9 cellular contexts compared by ENCODE assay signal in genomic region chr3:25441234-25441856, GRCh38. TPM values are rescaled to one million over a fixed set of nuclear protein-coding genes. Genes with fewer than 3 reads are reported as not detected.
A peak's percentile ranks its signal among the peaks of the same experiment; 100 is the strongest.
DNase-seq lines count a peak whose midpoint lies in the region; ATAC-seq and TF ChIP-seq lines count a peak whose summit lies in the region.
"Had no signal": no experiment of that assay in that cellular context is flagged by ENCODE, and none has a peak within 500 bp of the region (broad histone marks: within the 10 kb centered on the region; RNA-seq: fewer than 3 reads in every experiment).

No MANE protein-coding gene starts in this region.

- H3K4me3 Mint-ChIP-seq in natural killer cell, result no peak overlapping the region
- H3K4me3 Mint-ChIP-seq in natural killer cell treated with Interleukin-12 subunit alpha and Interleukin-12 subunit beta and Interleukin-15 and Interleukin-18, amount 100 ng/mL, for 72 hours, result no peak overlapping the region
- no peak overlapping the region for H3K4me3 Mint-ChIP-seq in immature natural killer cell

- ATAC-seq in natural killer cell (peak in 1 of 3 donors; percentile 39), upper lobe of right lung (no peak), GM19395 (IDR thresholded peaks at IDR 0.05; ENCODE audit: unreplicated experiment) (no peak), HG02588 (IDR thresholded peaks at IDR 0.05; ENCODE audit: unreplicated experiment) (no peak)
- ATAC-seq in natural killer cell treated with Interleukin-12 subunit alpha and Interleukin-12 subunit beta and Interleukin-15 and Interleukin-18, amount 100 ng/mL, for 72 hours, result no peak

- H3K27me3 Mint-ChIP-seq in natural killer cell (ENCODE audit: low read depth in 2 of 2) (peaks cover 0 to 9% of the 10 kb centered on the region in 2 donors), immature natural killer cell (ENCODE audit: low read depth in 3 of 3) (peaks cover 0 to 2% (median 0%) of the 10 kb centered on the region in 3 donors)
- H3K27me3 Mint-ChIP-seq in natural killer cell treated with Interleukin-12 subunit alpha and Interleukin-12 subunit beta and Interleukin-15 and Interleukin-18, amount 100 ng/mL, for 72 hours, result no peaks in the 10 kb centered on the region

- H3K9me3 Mint-ChIP-seq in natural killer cell (no peaks in the 10 kb centered on the region), immature natural killer cell (no peaks in the 10 kb centered on the region)
- no peaks in the 10 kb centered on the region for H3K9me3 Mint-ChIP-seq in natural killer cell treated with Interleukin-12 subunit alpha and Interleukin-12 subunit beta and Interleukin-15 and Interleukin-18, amount 100 ng/mL, for 72 hours

- TF ChIP-seq CTCF in natural killer cell (IDR thresholded peaks at IDR 0.05), result peak; percentile 91
- TF ChIP-seq CTCF in VCaP (conservative IDR thresholded peaks at IDR 0.05), result peak; percentile 74
- peak; percentile 61 for TF ChIP-seq CTCF in upper lobe of right lung (IDR thresholded peaks at IDR 0.05)

- H3K27ac Mint-ChIP-seq in natural killer cell, result no peak overlapping the region
- H3K27ac Mint-ChIP-seq in natural killer cell treated with Interleukin-12 subunit alpha and Interleukin-12 subunit beta and Interleukin-15 and Interleukin-18, amount 100 ng/mL, for 72 hours, result no peak overlapping the region
- no peak overlapping the region for H3K27ac Mint-ChIP-seq in immature natural killer cell

- H3K9me3 ChIP-seq in upper lobe of right lung, result no peaks in the 10 kb centered on the region

- intact Hi-C loops in natural killer cell (cut with micrococcal nuclease), result loop anchor here (2.0 kb wide), 1 partner anchor 153 kb away; no protein-coding TSS in a partner anchor
- intact Hi-C loops in upper lobe of right lung (cut with DNase I), result no loop called here

- H3K36me3 Mint-ChIP-seq in natural killer cell (no peaks in the 10 kb centered on the region), immature natural killer cell (no peaks in the 10 kb centered on the region)
- no peaks in the 10 kb centered on the region for H3K36me3 Mint-ChIP-seq in natural killer cell treated with Interleukin-12 subunit alpha and Interleukin-12 subunit beta and Interleukin-15 and Interleukin-18, amount 100 ng/mL, for 72 hours

- H3K4me3 ChIP-seq in upper lobe of right lung, result no peak overlapping the region

- H3K4me1 Mint-ChIP-seq in natural killer cell (no peaks in the 10 kb centered on the region), immature natural killer cell (no peaks in the 10 kb centered on the region)
- H3K4me1 Mint-ChIP-seq in natural killer cell treated with Interleukin-12 subunit alpha and Interleukin-12 subunit beta and Interleukin-15 and Interleukin-18, amount 100 ng/mL, for 72 hours (ENCODE audit: low read depth in 2 of 2), result peaks cover 2 to 5% of the 10 kb centered on the region in 2 donors

- no peaks in the 10 kb centered on the region for H3K36me3 ChIP-seq in upper lobe of right lung

- H3K4me1 ChIP-seq in upper lobe of right lung, result no peaks in the 10 kb centered on the region

- H3K27me3 ChIP-seq in upper lobe of right lung, result no peaks in the 10 kb centered on the region

- H3K27ac ChIP-seq in VCaP, result no peak overlapping the region
- H3K27ac ChIP-seq in upper lobe of right lung, result no peak overlapping the region

- DNase-seq in natural killer cell (peak; percentile 29), immature natural killer cell (peak; percentile 21 to 41 (median 28)), upper lobe of right lung (no peak), glomerular visceral epithelial cell (ENCODE audit: extremely low spot score) (no peak)
- DNase-seq in natural killer cell treated with Interleukin-12 subunit alpha and Interleukin-12 subunit beta and Interleukin-15 and Interleukin-18, amount 100 ng/mL, for 72 hours (ENCODE audit: low spot score), result no peak
- DNase-seq: foreskin melanocyte had no signal

RNA-seq across cellular contexts. Expression of gene RARB, which starts 13.3 kb away (rescaled TPM):
- not detected for total RNA-seq in natural killer cell
- not detected for total RNA-seq in natural killer cell treated with Interleukin-12 subunit alpha and Interleukin-12 subunit beta and Interleukin-15 and Interleukin-18, amount 100 ng/mL, for 72 hours
- polyA plus RNA-seq in immature natural killer cell, result under 1 TPM in 2 of 3 donors, not detected in 1; 0.19 to 0.61 TPM
- 5.8 TPM for total RNA-seq in upper lobe of right lung

Comparison
In these comparisons a context has a peak if more than half of its experiments do, and no peak if none do; other contexts are left out.
1. DNase-seq: peak in natural killer cell (single experiment) and immature natural killer cell (3 of 3); none in natural killer cell treated with Interleukin-12 subunit alpha and Interleukin-12 subunit beta and Interleukin-15 and Interleukin-18, amount 100 ng/mL, for 72 hours (single experiment), upper lobe of right lung (single experiment) and glomerular visceral epithelial cell (single experiment).
2. Peak in every context shown above with its lines, with median percentiles within 50 percentile points of each other: CTCF ChIP-seq.